In genomic region chr12:42625611-42626010, GRCh38 we compare ENCODE assay signal across 19 cellular contexts. TPM values are rescaled to one million over a fixed set of nuclear protein-coding genes. Genes with fewer than 3 reads are reported as not detected.
"Had no signal": no experiment of that assay in that cellular context is flagged by ENCODE, and none has a peak within 500 bp of the region (broad histone marks: within the 10 kb centered on the region; RNA-seq: fewer than 3 reads in every experiment).

No MANE protein-coding gene starts in this region.

- H3K4me3 ChIP-seq: breast epithelium, gastrocnemius medialis, heart left ventricle, right atrium auricular region, skin epidermis, tibial nerve, vagina had no signal

- H3K27me3 ChIP-seq: breast epithelium, gastrocnemius medialis, heart left ventricle, right atrium auricular region, tibial nerve, vagina had no signal

- ATAC-seq: gastrocnemius medialis; stimulated activated naive B cell treated with anti-CD40 and anti-IgM and Interleukin-4, amounts not matched to agents 10 μg/mL and 1 μg/mL and 100 μg/mL, for 72 hours had no signal

- H3K9me3 ChIP-seq: breast epithelium, gastrocnemius medialis, right atrium auricular region, tibial nerve, vagina had no signal

- DNase-seq: activated CD4-positive, alpha-beta T cell treated with anti-CD3 and anti-CD28 coated beads, Interleukin-2, amount 50 U/mL, for 1 hour; activated naive CD8-positive, alpha-beta T cell treated with anti-CD3 and anti-CD28 coated beads, Interleukin-2, amount 10 ng/mL, durations not matched to agents 7 days and 5 days; anterior cingulate cortex; dermis blood vessel endothelial cell; endodermal cell; erythroblast; gastrocnemius medialis; heart left ventricle; nephron progenitor cell; occipital lobe; stimulated activated CD4-positive, alpha-beta T cell treated with anti-CD3 and anti-CD28 coated beads, Interleukin-15, amount 100 ng/mL, for 24 hours; stimulated activated CD4-positive, alpha-beta T cell treated with anti-CD3 and anti-CD28 coated beads, Interleukin-4, amount 100 ng/mL, for 1 hour; stimulated activated naive B cell treated with anti-CD40 and anti-IgM and Interleukin-4, amounts not matched to agents 10 μg/mL and 1 μg/mL and 100 μg/mL, for 72 hours had no signal

- H3K4me1 ChIP-seq: breast epithelium, gastrocnemius medialis, heart left ventricle, right atrium auricular region, tibial nerve, vagina had no signal

- H3K27ac ChIP-seq: breast epithelium, gastrocnemius medialis, heart left ventricle, right atrium auricular region, skin epidermis, tibial nerve, vagina had no signal

- H3K36me3 ChIP-seq: breast epithelium, gastrocnemius medialis, heart left ventricle, right atrium auricular region, tibial nerve, vagina had no signal

RNA-seq across cellular contexts. Expression of gene PRICKLE1, which starts 36.1 kb away (rescaled TPM):
- total RNA-seq: activated CD8-positive, alpha-beta memory T cell treated with anti-CD3 and anti-CD28 coated beads for 36 hours had no signal
